ENCODE assay signal across 1 cellular context in genomic region chr11:74257934-74258553, GRCh38.
TF ChIP-seq lines count a peak whose summit lies in the region.

No MANE protein-coding gene starts in this region.

TF ChIP-seq in IMR-90, 13 proteins besides CTCF, POLR2A, EP300 and RAD21 (continued from another document):
- TF ChIP-seq, protein P1, sequence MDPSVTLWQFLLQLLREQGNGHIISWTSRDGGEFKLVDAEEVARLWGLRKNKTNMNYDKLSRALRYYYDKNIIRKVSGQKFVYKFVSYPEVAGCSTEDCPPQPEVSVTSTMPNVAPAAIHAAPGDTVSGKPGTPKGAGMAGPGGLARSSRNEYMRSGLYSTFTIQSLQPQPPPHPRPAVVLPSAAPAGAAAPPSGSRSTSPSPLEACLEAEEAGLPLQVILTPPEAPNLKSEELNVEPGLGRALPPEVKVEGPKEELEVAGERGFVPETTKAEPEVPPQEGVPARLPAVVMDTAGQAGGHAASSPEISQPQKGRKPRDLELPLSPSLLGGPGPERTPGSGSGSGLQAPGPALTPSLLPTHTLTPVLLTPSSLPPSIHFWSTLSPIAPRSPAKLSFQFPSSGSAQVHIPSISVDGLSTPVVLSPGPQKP (IDR thresholded peaks at IDR 0.05; ENCODE audit: borderline replicate concordance, low read depth, low read length), result no peak
- TF ChIP-seq USF2 (IDR thresholded peaks at IDR 0.05; ENCODE audit: low read depth, low read length) (no peak), CHD1 (IDR thresholded peaks at IDR 0.05; ENCODE audit: low read depth, low read length) (no peak), SMC3 (IDR thresholded peaks at IDR 0.05; ENCODE audit: low read depth, low read length) (no peak), FOS (IDR thresholded peaks at IDR 0.05; ENCODE audit: low read depth, low read length) (no peak), CEBPB (IDR thresholded peaks at IDR 0.05; ENCODE audit: low read depth, low read length) (no peak), RCOR1 (IDR thresholded peaks at IDR 0.05; ENCODE audit: insufficient replicate concordance, low read length) (no peak), MAFK (IDR thresholded peaks at IDR 0.05; ENCODE audit: low read depth, low read length) (no peak)
